Comparison of ENCODE assay signal across 10 cellular contexts in genomic region chr1:169043823-169044222, GRCh38.
DNase-seq lines count a peak whose midpoint lies in the region; ATAC-seq lines count a peak whose summit lies in the region.
"Had no signal": no experiment of that assay in that cellular context is flagged by ENCODE, and none has a peak within 500 bp of the region (broad histone marks: within the 10 kb centered on the region; RNA-seq: fewer than 3 reads in every experiment).

No MANE protein-coding gene starts in this region.

- no peaks in the 10 kb centered on the region for H3K27me3 Mint-ChIP-seq in activated naive CD4-positive, alpha-beta T cell treated with anti-CD3 and anti-CD28 coated beads, Interleukin-2, amount 50 U/mL, for 24 hours
- peaks cover 5% of the 10 kb centered on the region for H3K27me3 Mint-ChIP-seq in T-helper 2 cell treated with Interferon-gamma antibody and Interleukin-4, amounts not matched to agents 5 μg/mL and 100 μg/mL, for 36 hours (ENCODE audit: low read depth)

- in situ Hi-C loops in HAP-1 (cut with MboI; ENCODE audit: low sequenced_read_pairs): no loop called here

- H3K36me3 Mint-ChIP-seq in activated naive CD4-positive, alpha-beta T cell treated with anti-CD3 and anti-CD28 coated beads, Interleukin-2, amount 50 U/mL, for 24 hours: no peaks in the 10 kb centered on the region
- H3K36me3 Mint-ChIP-seq in T-helper 2 cell treated with Interferon-gamma antibody and Interleukin-4, amounts not matched to agents 5 μg/mL and 100 μg/mL, for 36 hours (ENCODE audit: low read depth): peaks cover 20% of the 10 kb centered on the region
- no peaks in the 10 kb centered on the region for H3K36me3 Mint-ChIP-seq in stimulated activated effector memory CD8-positive, alpha-beta T cell treated with anti-CD3 and anti-CD28 coated beads, Interleukin-12 subunit alpha, Interleukin-12 subunit beta, amount 100 ng/mL, for 72 hours

- no peaks in the 10 kb centered on the region for H3K4me1 ChIP-seq in HAP-1
- H3K4me1 ChIP-seq: right lobe of liver had no signal

- no peaks in the 10 kb centered on the region for H3K27me3 ChIP-seq in HAP-1 (ENCODE audit: low read depth)
- H3K27me3 ChIP-seq: right lobe of liver had no signal

- no peak for DNase-seq in activated naive CD4-positive, alpha-beta T cell treated with anti-CD3 and anti-CD28 coated beads, Interleukin-2, amount 50 U/mL, for 16 hours
- no peak for DNase-seq in T-helper 2 cell treated with Interferon-gamma antibody and Interleukin-4, amounts not matched to agents 5 μg/mL and 100 μg/mL, for 36 hours (ENCODE audit: low spot score)
- no peak for DNase-seq in stimulated activated effector memory CD8-positive, alpha-beta T cell treated with anti-CD3 and anti-CD28 coated beads, Interleukin-12 subunit alpha, Interleukin-12 subunit beta, amount 100 ng/mL, for 72 hours (ENCODE audit: low spot score in 2 of 2)
- DNase-seq in HAP-1 (ENCODE audit: low spot score in 2 of 2): no peak
- no peak for DNase-seq in NCI-H774 (lab: John Stamatoyannopoulos, UW)
- DNase-seq: NCI-H1694 treated with DMSO at 0.1 percent for 48 hours, right lobe of liver had no signal

- peak overlapping the region; percentile 59 for H3K4me3 Mint-ChIP-seq in activated naive CD4-positive, alpha-beta T cell treated with anti-CD3 and anti-CD28 coated beads, Interleukin-2, amount 50 U/mL, for 24 hours
- peak overlapping the region; percentile 74 for H3K4me3 Mint-ChIP-seq in T-helper 2 cell treated with Interferon-gamma antibody and Interleukin-4, amounts not matched to agents 5 μg/mL and 100 μg/mL, for 36 hours
- peak overlapping the region; percentile 53 for H3K4me3 Mint-ChIP-seq in stimulated activated effector memory CD8-positive, alpha-beta T cell treated with anti-CD3 and anti-CD28 coated beads, Interleukin-12 subunit alpha, Interleukin-12 subunit beta, amount 100 ng/mL, for 72 hours

- no peak overlapping the region for H3K4me3 ChIP-seq in HAP-1
- H3K4me3 ChIP-seq: right lobe of liver had no signal

- peaks cover 73% of the 10 kb centered on the region for H3K4me1 Mint-ChIP-seq in activated naive CD4-positive, alpha-beta T cell treated with anti-CD3 and anti-CD28 coated beads, Interleukin-2, amount 50 U/mL, for 24 hours
- H3K4me1 Mint-ChIP-seq in T-helper 2 cell treated with Interferon-gamma antibody and Interleukin-4, amounts not matched to agents 5 μg/mL and 100 μg/mL, for 36 hours (ENCODE audit: low read depth): peaks cover 50% of the 10 kb centered on the region
- peaks cover 59% of the 10 kb centered on the region for H3K4me1 Mint-ChIP-seq in stimulated activated effector memory CD8-positive, alpha-beta T cell treated with anti-CD3 and anti-CD28 coated beads, Interleukin-12 subunit alpha, Interleukin-12 subunit beta, amount 100 ng/mL, for 72 hours

- no peaks in the 10 kb centered on the region for H3K36me3 ChIP-seq in HAP-1 (replicated peaks)
- H3K36me3 ChIP-seq: right lobe of liver had no signal

- H3K27ac Mint-ChIP-seq in activated naive CD4-positive, alpha-beta T cell treated with anti-CD3 and anti-CD28 coated beads, Interleukin-2, amount 50 U/mL, for 24 hours: peak overlapping the region; percentile 31
- H3K27ac Mint-ChIP-seq in T-helper 2 cell treated with Interferon-gamma antibody and Interleukin-4, amounts not matched to agents 5 μg/mL and 100 μg/mL, for 36 hours: peak overlapping the region; percentile 94
- H3K27ac Mint-ChIP-seq in stimulated activated effector memory CD8-positive, alpha-beta T cell treated with anti-CD3 and anti-CD28 coated beads, Interleukin-12 subunit alpha, Interleukin-12 subunit beta, amount 100 ng/mL, for 72 hours: peak overlapping the region; percentile 30

- ATAC-seq in HG02571 (IDR thresholded peaks at IDR 0.05; ENCODE audit: unreplicated experiment) (peak; percentile 1), GM19463 (IDR thresholded peaks at IDR 0.05; ENCODE audit: unreplicated experiment) (no peak)
- ATAC-seq in stimulated activated effector memory CD8-positive, alpha-beta T cell treated with anti-CD3 and anti-CD28 coated beads, Interleukin-12 subunit alpha, Interleukin-12 subunit beta, amount 100 ng/mL, for 72 hours: peak; percentile 14

- no peaks in the 10 kb centered on the region for H3K9me3 ChIP-seq in HAP-1
- H3K9me3 ChIP-seq: right lobe of liver had no signal

- H3K9me3 Mint-ChIP-seq in activated naive CD4-positive, alpha-beta T cell treated with anti-CD3 and anti-CD28 coated beads, Interleukin-2, amount 50 U/mL, for 24 hours: no peaks in the 10 kb centered on the region
- H3K9me3 Mint-ChIP-seq in T-helper 2 cell treated with Interferon-gamma antibody and Interleukin-4, amounts not matched to agents 5 μg/mL and 100 μg/mL, for 36 hours: peaks cover 13% of the 10 kb centered on the region
- H3K9me3 Mint-ChIP-seq in stimulated activated effector memory CD8-positive, alpha-beta T cell treated with anti-CD3 and anti-CD28 coated beads, Interleukin-12 subunit alpha, Interleukin-12 subunit beta, amount 100 ng/mL, for 72 hours: no peaks in the 10 kb centered on the region

Comparison
In these comparisons a context has a peak if more than half of its experiments do, and no peak if none do; other contexts are left out.
1. H3K27ac Mint-ChIP-seq: peak in every context shown above with its lines; median percentile 94 in T-helper 2 cell treated with Interferon-gamma antibody and Interleukin-4, amounts not matched to agents 5 μg/mL and 100 μg/mL, for 36 hours; 31 in activated naive CD4-positive, alpha-beta T cell treated with anti-CD3 and anti-CD28 coated beads, Interleukin-2, amount 50 U/mL, for 24 hours; 30 in stimulated activated effector memory CD8-positive, alpha-beta T cell treated with anti-CD3 and anti-CD28 coated beads, Interleukin-12 subunit alpha, Interleukin-12 subunit beta, amount 100 ng/mL, for 72 hours.